ENCODE assay signal across 8 cellular contexts in the genomic region with DNA sequence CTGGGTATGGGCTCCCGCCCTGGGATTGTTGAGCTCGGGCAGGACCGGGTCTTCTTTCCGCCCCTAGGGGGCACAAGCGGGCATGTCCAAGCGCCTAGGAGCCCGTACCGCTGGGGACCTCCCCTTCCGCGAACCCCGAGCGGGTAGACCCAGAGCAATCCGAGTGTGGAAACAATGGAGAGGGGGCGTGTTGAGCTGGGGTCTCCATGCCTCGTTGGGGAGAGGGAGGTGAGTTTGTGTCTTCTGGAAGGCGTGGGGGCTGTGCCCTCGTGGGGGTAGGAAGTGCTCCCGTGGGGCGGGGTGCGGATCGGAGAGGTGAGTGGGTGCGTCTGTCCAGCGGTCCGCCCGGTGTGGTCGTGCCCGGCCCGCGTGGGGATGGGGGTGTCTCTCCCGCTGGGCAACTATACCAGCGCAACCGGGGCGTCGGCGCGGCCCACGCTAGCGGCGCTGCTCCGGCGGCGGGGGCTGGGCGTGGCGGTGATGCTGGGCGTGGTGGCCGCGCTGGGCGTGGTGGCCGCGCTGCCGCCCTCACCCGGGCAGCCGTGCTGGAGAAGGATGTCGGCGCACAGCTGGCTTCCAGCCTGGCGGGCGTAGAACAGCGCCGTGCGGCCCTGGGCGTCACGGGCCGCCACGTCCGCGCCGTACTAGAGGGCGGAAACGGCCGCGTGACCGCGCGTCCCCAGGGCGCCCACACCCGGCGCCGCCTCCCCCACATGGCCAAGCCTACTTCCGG. TPM values are rescaled to one million over a fixed set of nuclear protein-coding genes. Genes with fewer than 3 reads are reported as not detected.
DNase-seq lines count a peak whose midpoint lies in the region; ATAC-seq and TF ChIP-seq lines count a peak whose summit lies in the region.

No MANE protein-coding gene starts in this region.

- no peaks in the 10 kb centered on the region for H4K20me1 ChIP-seq in MM.1S (ENCODE audit: insufficient read depth, low read length)

- peak overlapping the region; percentile 69 for H2AFZ ChIP-seq in MM.1S (ENCODE audit: low read length)

- no peaks in the 10 kb centered on the region for H3K4me1 ChIP-seq in MM.1S (ENCODE audit: low read length)
- H3K4me1 ChIP-seq in endocrine pancreas (ENCODE audit: control insufficient read depth, insufficient read depth, low read length): no peaks in the 10 kb centered on the region
- peaks cover 0 to 8% of the 10 kb centered on the region in 2 donors for H3K4me1 ChIP-seq in lung (ENCODE audit: control insufficient read depth in 2 of 2, insufficient read depth in 2 of 2, low read length in 2 of 2)
- H3K4me1 ChIP-seq in testis: peaks cover 9% of the 10 kb centered on the region

- intact Hi-C loops in testis (cut with DNase I; ENCODE audit: low total_unique reads): no loop called here

- H3K4me3 ChIP-seq in MM.1S (ENCODE audit: low read length) (peak overlapping the region; percentile 70), endocrine pancreas (ENCODE audit: control insufficient read depth, insufficient read depth, low read length) (no peak overlapping the region), lung (peak overlapping the region; percentile 73), testis (peak overlapping the region; percentile 49 to 61)

- WGBS in lung, 2 donors: 38 to 68% methylated on average over 79 of the region's 79 CpGs
- WGBS in testis, 2 donors: 12% methylated on average over 25 to 55 of the region's 79 CpGs

- H3K9me2 ChIP-seq in MM.1S (replicated peaks; ENCODE audit: insufficient read depth, low read length): no peaks in the 10 kb centered on the region

- no peaks in the 10 kb centered on the region; the same call in 1 of the 2 replicates for H3F3A ChIP-seq in MM.1S (ENCODE audit: insufficient read depth, low read length)

- no peaks in the 10 kb centered on the region for H3K9me3 ChIP-seq in MM.1S (replicated peaks; ENCODE audit: insufficient read depth, low read length)
- no peaks in the 10 kb centered on the region for H3K9me3 ChIP-seq in endocrine pancreas (ENCODE audit: control insufficient read depth, low read length)
- H3K9me3 ChIP-seq in lung (ENCODE audit: control insufficient read depth in 2 of 2, insufficient read depth in 1 of 2, low read length in 1 of 2): no peaks in the 10 kb centered on the region
- no peaks in the 10 kb centered on the region for H3K9me3 ChIP-seq in testis

- TF ChIP-seq POLR2A in testis (IDR thresholded peaks at IDR 0.05): no peak

- no peak overlapping the region for H3K27ac ChIP-seq in MM.1S (ENCODE audit: low read length)
- peak overlapping the region; percentile 62 to 71 for H3K27ac ChIP-seq in lung (ENCODE audit: low read depth in 1 of 2, low read length in 1 of 2)
- H3K27ac ChIP-seq in testis: no peak overlapping the region

- peak; percentile 96 for ATAC-seq in SK-N-SH treated with all-trans-retinoic acid at 6 μM for 48 hours
- ATAC-seq in lung (ENCODE audit: insufficient read depth, low FRiP score): peak; percentile 77
- no peak for ATAC-seq in HG03521 (IDR thresholded peaks at IDR 0.05; ENCODE audit: unreplicated experiment)
- ATAC-seq in GM19035 (IDR thresholded peaks at IDR 0.05; ENCODE audit: unreplicated experiment): no peak

- no peaks in the 10 kb centered on the region for H3K79me2 ChIP-seq in MM.1S (ENCODE audit: low read length)

- H3K27me3 ChIP-seq in MM.1S (replicated peaks; ENCODE audit: insufficient read depth, low read length) (no peaks in the 10 kb centered on the region), endocrine pancreas (ENCODE audit: control insufficient read depth, insufficient read depth, low read length) (no peaks in the 10 kb centered on the region), lung (ENCODE audit: control insufficient read depth, insufficient read depth) (no peaks in the 10 kb centered on the region), testis (no peaks in the 10 kb centered on the region)

- DNase-seq in GM03348 (ENCODE audit: low spot score) (peak; percentile 97), MM.1S (peak; percentile 72), lung (ENCODE audit: low spot score) (peak; percentile 76), testis (peak; percentile 79)

- H3K36me3 ChIP-seq in MM.1S (replicated peaks; ENCODE audit: insufficient read depth, low read length): no peaks in the 10 kb centered on the region
- no peaks in the 10 kb centered on the region for H3K36me3 ChIP-seq in endocrine pancreas (ENCODE audit: control insufficient read depth, insufficient read depth, low read length)
- peaks cover 2 to 12% of the 10 kb centered on the region in 2 donors for H3K36me3 ChIP-seq in lung (ENCODE audit: control insufficient read depth in 2 of 2, insufficient read depth in 2 of 2, low read length in 2 of 2)
- H3K36me3 ChIP-seq in testis (ENCODE audit: low read depth, missing control alignments): no peaks in the 10 kb centered on the region

- H3K4me2 ChIP-seq in MM.1S (ENCODE audit: low read depth, low read length): peak overlapping the region; percentile 70

- peak; percentile 73 for TF ChIP-seq CTCF in MM.1S (IDR thresholded peaks at IDR 0.05; ENCODE audit: low read length)
- peak; percentile 21 for TF ChIP-seq CTCF in lung (IDR thresholded peaks at IDR 0.05; ENCODE audit: control extremely low read depth, extremely low read depth)
- TF ChIP-seq CTCF in testis (IDR thresholded peaks at IDR 0.05): peak; percentile 12 to 51 (median 36)

- peak overlapping the region; percentile 32; the same call in 1 of the 2 replicates for H3K9ac ChIP-seq in MM.1S (ENCODE audit: low read length)
- H3K9ac ChIP-seq in endocrine pancreas (ENCODE audit: control insufficient read depth, insufficient read depth, low read length): peak overlapping the region; percentile 94

TF ChIP-seq in SK-N-SH treated with all-trans-retinoic acid at 6 μM for 48 hours, 23 proteins besides CTCF, POLR2A, EP300 and RAD21 (continues in another document):
- no peak for TF ChIP-seq ZFP30 (CRISPR knock-in tag; IDR thresholded peaks at IDR 0.05)
- TF ChIP-seq TSHZ2 (CRISPR knock-in tag; IDR thresholded peaks at IDR 0.05): no peak
- no peak for TF ChIP-seq ISL1 (CRISPR knock-in tag; IDR thresholded peaks at IDR 0.05)
- no peak for TF ChIP-seq GLIS3 (CRISPR knock-in tag; IDR thresholded peaks at IDR 0.05)
- no peak for TF ChIP-seq POU6F1 (CRISPR knock-in tag; IDR thresholded peaks at IDR 0.05; ENCODE audit: borderline replicate concordance, low read depth)
- no peak for TF ChIP-seq ZNF8 (CRISPR knock-in tag; IDR thresholded peaks at IDR 0.05)
- no peak for TF ChIP-seq BACH2 (CRISPR knock-in tag; IDR thresholded peaks at IDR 0.05; ENCODE audit: borderline replicate concordance)

RNA-seq across cellular contexts. Expression of gene AGAP2, which starts 12.2 kb away (rescaled TPM):
- total RNA-seq in lung (1 to 10 TPM; 1.5 to 4.8 TPM), testis (1 to 10 TPM; 2.7 to 3.2 TPM)
- polyA plus RNA-seq in lung (1 to 10 TPM; 1.4 to 4.4 TPM), testis (ENCODE audit: insufficient read depth, low read depth, low replicate concordance) (1.9 TPM)

RNA-seq across cellular contexts. Expression of gene TSPAN31, which starts 18.5 kb away (rescaled TPM):
- total RNA-seq in lung (10 to 100 TPM; 37.4 to 61.1 TPM), testis (10 to 100 TPM; 25.4 to 33.0 TPM)
- polyA plus RNA-seq in lung (10 to 100 TPM; 32.4 to 54.9 TPM), testis (ENCODE audit: insufficient read depth, low read depth, low replicate concordance) (30.8 TPM)

RNA-seq across cellular contexts. Expression of gene CDK4, which starts 25.8 kb away (rescaled TPM):
- 100 to 1,000 TPM in 1 of 2 donors, 10 to 100 TPM in 1; 69.7 to 105 TPM for total RNA-seq in lung
- 100 to 1,000 TPM in 1 of 2 donors, 10 to 100 TPM in 1; 75.1 to 115 TPM for polyA plus RNA-seq in lung
- total RNA-seq in testis: 10 to 100 TPM; 47.0 to 73.5 TPM
- polyA plus RNA-seq in testis (ENCODE audit: insufficient read depth, low read depth, low replicate concordance): 64.4 TPM

RNA-seq across cellular contexts. Expression of gene MARCHF9, which starts 28.6 kb away (rescaled TPM):
- 10 to 100 TPM; 12.1 to 23.2 TPM for total RNA-seq in lung
- 10 to 100 TPM; 13.7 to 31.1 TPM for polyA plus RNA-seq in lung
- total RNA-seq in testis: 10 to 100 TPM in 1 of 2 donors, 1 to 10 TPM in 1; 9.2 to 15.1 TPM
- polyA plus RNA-seq in testis (ENCODE audit: insufficient read depth, low read depth, low replicate concordance): 8.4 TPM

RNA-seq across cellular contexts. Expression of gene OS9, which starts 32.4 kb away (rescaled TPM):
- total RNA-seq in lung (100 to 1,000 TPM; 174 to 324 TPM), testis (100 to 1,000 TPM in 1 of 2 donors, 10 to 100 TPM in 1; 88.1 to 158 TPM)
- polyA plus RNA-seq in lung (100 to 1,000 TPM; 144 to 356 TPM), testis (ENCODE audit: insufficient read depth, low read depth, low replicate concordance) (121 TPM)

Comparison
In these comparisons a context has a peak if more than half of its experiments do, and no peak if none do; other contexts are left out.
1. H3K27ac ChIP-seq: peak in lung (2 of 2); none in MM.1S (single experiment) and testis (0 of 2).
2. CTCF ChIP-seq: peak in every context shown above with its lines; median percentile 73 in MM.1S; 36 in testis; 21 in lung.
3. ATAC-seq: peak in SK-N-SH treated with all-trans-retinoic acid at 6 μM for 48 hours (single experiment) and lung (single experiment); none in HG03521 (single experiment) and GM19035 (single experiment).
4. Peak in every context shown above with its lines, with median percentiles within 50 percentile points of each other: DNase-seq.